ENCODE assay signal across 27 cellular contexts in genomic region chr22:49473286-49473685, GRCh38.
"Had no signal": no experiment of that assay in that cellular context is flagged by ENCODE, and none has a peak within 500 bp of the region (broad histone marks: within the 10 kb centered on the region; RNA-seq: fewer than 3 reads in every experiment).

No MANE protein-coding gene starts in this region.

- H3K9me3 ChIP-seq: colonic mucosa had no signal

- DNase-seq: activated B cell treated with CpG ODN at 0.5 μM for 24 hours; activated CD4-positive, alpha-beta T cell treated with anti-CD3 and anti-CD28 coated beads for 48 hours; activated CD4-positive, alpha-beta T cell treated with anti-CD3 and anti-CD28 coated beads, Interleukin-2, amount 50 U/mL, for 1 hour; activated CD4-positive, alpha-beta T cell treated with anti-CD3 and anti-CD28 coated beads, Interleukin-2, amount 50 U/mL, for 48 hours; activated CD8-positive, alpha-beta memory T cell treated with anti-CD3 and anti-CD28 coated beads, Interleukin-2, amount 10 ng/mL, durations not matched to agents 7 days and 5 days; activated CD8-positive, alpha-beta memory T cell treated with anti-CD3 and anti-CD28 coated beads, Interleukin-2, amount 50 U/mL, for 4 hours; activated CD8-positive, alpha-beta T cell treated with anti-CD3 and anti-CD28 coated beads for 36 hours; activated gamma-delta T cell treated with Interleukin-2 at 50 U/mL for 16 hours; activated naive CD4-positive, alpha-beta T cell treated with anti-CD3 and anti-CD28 coated beads, Interleukin-2, amount 50 U/mL, for 16 hours; activated naive CD4-positive, alpha-beta T cell treated with Interleukin-2 at 50 U/mL for 16 hours; activated T-cell treated with anti-CD3 and anti-CD28 coated beads for 4 hours; activated T-cell treated with anti-CD3 and anti-CD28 coated beads, Interleukin-2, amount 50 U/mL, for 24 hours; activated T-cell treated with anti-CD3 and anti-CD28 coated beads, Interleukin-2, amount 50 U/mL, for 72 hours; amniotic stem cell; anterior cingulate cortex; brain microvascular endothelial cell; caudate nucleus; cerebellar nuclear complex; colonic mucosa; effector CD8-positive, alpha-beta T cell; foreskin fibroblast; T-helper 1 cell; T-helper 17 cell; T1000; WERI-Rb-1 had no signal

- H3K27me3 ChIP-seq: brain microvascular endothelial cell, colonic mucosa had no signal

- H3K9me3 Mint-ChIP-seq: activated B cell treated with CpG ODN at 0.5 μM for 24 hours had no signal

- H3K4me1 ChIP-seq: colonic mucosa had no signal

- H3K4me1 Mint-ChIP-seq: activated B cell treated with CpG ODN at 0.5 μM for 24 hours; activated CD8-positive, alpha-beta memory T cell treated with anti-CD3 and anti-CD28 coated beads, Interleukin-2, amount 10 ng/mL, durations not matched to agents 7 days and 5 days had no signal

- H3K4me3 Mint-ChIP-seq: activated B cell treated with CpG ODN at 0.5 μM for 24 hours; activated CD8-positive, alpha-beta memory T cell treated with anti-CD3 and anti-CD28 coated beads, Interleukin-2, amount 10 ng/mL, durations not matched to agents 7 days and 5 days; activated CD8-positive, alpha-beta T cell treated with anti-CD3 and anti-CD28 coated beads for 36 hours; activated naive CD8-positive, alpha-beta T cell; activated T-cell treated with anti-CD3 and anti-CD28 coated beads, Interleukin-2, amount 50 U/mL, for 24 hours; activated T-cell treated with anti-CD3 and anti-CD28 coated beads, Interleukin-2, amount 50 U/mL, for 72 hours; T-helper 17 cell; T-helper 2 cell treated with Interferon-gamma antibody and Interleukin-4, amounts not matched to agents 5 μg/mL and 100 μg/mL, for 36 hours had no signal

- H3K4me3 ChIP-seq: colonic mucosa had no signal

- H3K36me3 ChIP-seq: brain microvascular endothelial cell, colonic mucosa, WERI-Rb-1 had no signal

- H3K27ac Mint-ChIP-seq: activated B cell treated with CpG ODN at 0.5 μM for 24 hours; activated CD8-positive, alpha-beta memory T cell treated with anti-CD3 and anti-CD28 coated beads, Interleukin-2, amount 10 ng/mL, durations not matched to agents 7 days and 5 days; activated CD8-positive, alpha-beta T cell treated with anti-CD3 and anti-CD28 coated beads for 36 hours; activated naive CD8-positive, alpha-beta T cell; activated T-cell treated with anti-CD3 and anti-CD28 coated beads, Interleukin-2, amount 50 U/mL, for 24 hours; activated T-cell treated with anti-CD3 and anti-CD28 coated beads, Interleukin-2, amount 50 U/mL, for 72 hours; T-helper 17 cell; T-helper 2 cell treated with Interferon-gamma antibody and Interleukin-4, amounts not matched to agents 5 μg/mL and 100 μg/mL, for 36 hours had no signal

- H3K27ac ChIP-seq: brain microvascular endothelial cell, colonic mucosa, WERI-Rb-1 had no signal

- H3K27me3 Mint-ChIP-seq: activated B cell treated with CpG ODN at 0.5 μM for 24 hours; activated CD8-positive, alpha-beta memory T cell treated with anti-CD3 and anti-CD28 coated beads, Interleukin-2, amount 10 ng/mL, durations not matched to agents 7 days and 5 days; activated naive CD8-positive, alpha-beta T cell; activated T-cell treated with anti-CD3 and anti-CD28 coated beads, Interleukin-2, amount 50 U/mL, for 24 hours; T-helper 17 cell had no signal
